Comparison of ENCODE assay signal across 22 cellular contexts in the genomic region with DNA sequence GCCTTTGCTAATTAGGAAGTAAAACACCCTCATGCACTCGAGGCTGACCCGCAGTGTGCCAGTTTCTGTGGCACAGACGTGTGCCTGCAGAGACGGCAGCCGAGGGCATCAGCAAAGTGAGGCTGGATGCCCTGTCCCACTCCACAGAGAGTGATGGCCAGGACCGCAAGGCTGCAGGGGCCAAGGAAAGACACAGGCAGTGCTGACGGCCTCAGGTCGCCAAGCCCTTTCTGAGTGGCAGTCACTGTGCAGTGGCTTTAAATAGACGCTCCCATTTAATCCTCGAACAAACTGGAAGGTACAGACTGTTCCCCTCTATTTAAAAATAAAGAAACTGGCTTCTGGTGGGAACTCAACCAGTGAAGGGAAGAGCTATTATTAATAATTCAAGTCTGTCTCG.
"Had no signal": no experiment of that assay in that cellular context is flagged by ENCODE, and none has a peak within 500 bp of the region (broad histone marks: within the 10 kb centered on the region; RNA-seq: fewer than 3 reads in every experiment).

No MANE protein-coding gene starts in this region.

- H3K4me3 ChIP-seq: esophagus muscularis mucosa, left lung, lung, pancreas, sigmoid colon, smooth muscle cell, tibial nerve, upper lobe of right lung, vagina had no signal

- H3K9me3 ChIP-seq: esophagus muscularis mucosa, pancreas, sigmoid colon, upper lobe of right lung, vagina had no signal

- H3K4me3 Mint-ChIP-seq: dendritic cell treated with granulocyte-macrophage colony-stimulating factor and Interleukin-4, amounts not matched to agents 40 ng/mL and 50 ng/mL, for 4 days; effector memory CD8-positive, alpha-beta T cell; naive B cell; nephron had no signal

- DNase-seq: central memory CD4-positive, alpha-beta T cell; effector memory CD8-positive, alpha-beta T cell; islet precursor cell; left lung; mesenchymal stem cell; naive B cell; occipital lobe; pancreas; retina; sigmoid colon; stimulated activated CD4-positive, alpha-beta T cell treated with anti-CD3 and anti-CD28 coated beads, Interleukin-2, amount 100 ng/mL, for 48 hours; stimulated activated naive CD4-positive, alpha-beta T cell treated with Interleukin-2 at 50 U/mL for 16 hours; upper lobe of right lung had no signal

- H3K36me3 Mint-ChIP-seq: naive B cell had no signal

- H3K27ac ChIP-seq: epithelial cell of prostate, esophagus muscularis mucosa, left lung, pancreas, sigmoid colon, tibial nerve, upper lobe of right lung, vagina had no signal

- H3K36me3 ChIP-seq: esophagus muscularis mucosa, left lung, pancreas, sigmoid colon, tibial nerve, upper lobe of right lung, vagina had no signal

- H3K4me1 ChIP-seq: left lung, pancreas, tibial nerve, upper lobe of right lung, vagina had no signal

- H3K27ac Mint-ChIP-seq: dendritic cell treated with granulocyte-macrophage colony-stimulating factor and Interleukin-4, amounts not matched to agents 40 ng/mL and 50 ng/mL, for 4 days; effector memory CD8-positive, alpha-beta T cell; naive B cell; nephron; progenitor cell of endocrine pancreas had no signal

- H3K27me3 Mint-ChIP-seq: dendritic cell treated with granulocyte-macrophage colony-stimulating factor and Interleukin-4, amounts not matched to agents 40 ng/mL and 50 ng/mL, for 4 days; effector memory CD8-positive, alpha-beta T cell had no signal

- H3K27me3 ChIP-seq: esophagus muscularis mucosa, left lung, pancreas, sigmoid colon, tibial nerve, upper lobe of right lung, vagina had no signal

- ATAC-seq: effector memory CD8-positive, alpha-beta T cell; left lung; pancreas; upper lobe of right lung had no signal

- H3K4me1 Mint-ChIP-seq: naive B cell had no signal
